In genomic region chr6:44338228-44339122, GRCh38 we compare ENCODE assay signal across 1 cellular context.
TF ChIP-seq lines count a peak whose summit lies in the region.

No MANE protein-coding gene starts in this region.

TF ChIP-seq in K562, 482 proteins besides CTCF, POLR2A, EP300 and RAD21 (continued from another document):
- no peak for TF ChIP-seq ZNF639 (CRISPR knock-in tag; conservative IDR thresholded peaks at IDR 0.05 in 1 of 2, IDR thresholded peaks at IDR 0.05 in 1 of 2)
- TF ChIP-seq FOXK1 (CRISPR knock-in tag; IDR thresholded peaks at IDR 0.05; ENCODE audit: borderline replicate concordance) = no peak
- no peak for TF ChIP-seq ZNF764 (CRISPR knock-in tag; IDR thresholded peaks at IDR 0.05; ENCODE audit: low read depth)
- TF ChIP-seq SMARCA4 (IDR thresholded peaks at IDR 0.05) = no peak
- no peak for TF ChIP-seq ZNF431 (CRISPR knock-in tag; IDR thresholded peaks at IDR 0.05)
- no peak for TF ChIP-seq ARID3B (CRISPR knock-in tag; IDR thresholded peaks at IDR 0.05; ENCODE audit: borderline replicate concordance)
- TF ChIP-seq HEY1 (CRISPR knock-in tag; IDR thresholded peaks at IDR 0.05; ENCODE audit: borderline replicate concordance) = no peak
- TF ChIP-seq ZBTB2 (IDR thresholded peaks at IDR 0.05) = no peak
- TF ChIP-seq ID3 (CRISPR knock-in tag; IDR thresholded peaks at IDR 0.05) = no peak
- no peak for TF ChIP-seq ID3 (tag; IDR thresholded peaks at IDR 0.05)
- peak; percentile 41; the same call in 1 of the 2 replicates for TF ChIP-seq GABPB1 (CRISPR knock-in tag; IDR thresholded peaks at IDR 0.05)
- TF ChIP-seq RB1 (IDR thresholded peaks at IDR 0.05; ENCODE audit: low read depth) = peak; percentile 62; the same call in 1 of the 2 replicates
- TF ChIP-seq ZMIZ1 (IDR thresholded peaks at IDR 0.05; ENCODE audit: low read depth in 2 of 2, low read length in 2 of 2) = peak in 1 of 2 experiments; percentile 47; a peak in 1 of 4 replicates
- TF ChIP-seq CBX3 (IDR thresholded peaks at IDR 0.05; ENCODE audit: borderline replicate concordance in 1 of 2, low read length in 2 of 2) = peak in 1 of 2 experiments; percentile 26; a peak in 1 of 3 replicates
- peak; percentile 97 for TF ChIP-seq SMC3 (conservative IDR thresholded peaks at IDR 0.05; ENCODE audit: insufficient read depth, low read depth, low read length)
- TF ChIP-seq REST (CRISPR knock-in tag; IDR thresholded peaks at IDR 0.05; ENCODE audit: low read depth) = no peak
- peak; percentile 71 for TF ChIP-seq CC2D1A (IDR thresholded peaks at IDR 0.05)
- TF ChIP-seq GATAD2A (IDR thresholded peaks at IDR 0.05) = no peak
- no peak for TF ChIP-seq NCOA1 (IDR thresholded peaks at IDR 0.05; ENCODE audit: low read depth)
